ENCODE assay signal across 9 cellular contexts in genomic region chr1:225508538-225509375, GRCh38.
DNase-seq lines count a peak whose midpoint lies in the region; ATAC-seq and TF ChIP-seq lines count a peak whose summit lies in the region.
"Had no signal": no experiment of that assay in that cellular context is flagged by ENCODE, and none has a peak within 500 bp of the region (broad histone marks: within the 10 kb centered on the region; RNA-seq: fewer than 3 reads in every experiment).

No MANE protein-coding gene starts in this region.

- CTCF ChIA-PET in Panc1 (lab: Charles Lee): interaction anchor here (0.6 kb wide), 1 partner anchor 478 kb away, joined by 4 read pairs; no protein-coding TSS in a partner anchor

- in situ Hi-C loops in Panc1 (cut with HindIII; ENCODE audit: low pct_unique_long_range_greater_than_20kb, low sequenced_read_pairs): no loop called here

- BruUV-seq in Panc1 (replicated peaks; lab: Mats Ljungman, UMichigan): no TSS peak

- peak; percentile 25 to 75 for DNase-seq in NCI-H2081 (lab: John Stamatoyannopoulos, UW)
- DNase-seq in NCI-H2081 treated with DMSO at 0.1 percent for 48 hours (lab: John Stamatoyannopoulos, UW): no peak
- DNase-seq in Panc1 (ENCODE audit: low read depth, low spot score): peak; percentile 95
- DNase-seq in fibroblast of gingiva (ENCODE audit: low read depth): peak; percentile 93
- DNase-seq in natural killer cell: no peak
- no peak for DNase-seq in DMS114 treated with DMSO at 0.1 percent for 48 hours (lab: John Stamatoyannopoulos, UW; ENCODE audit: unreplicated experiment)
- no peak for DNase-seq in retina

- POLR2A ChIA-PET in Panc1 (lab: Charles Lee): no interaction called here

- peaks cover 25% of the 10 kb centered on the region for H3K36me3 ChIP-seq in Panc1 (ENCODE audit: control insufficient read depth, insufficient read depth, low read length)

- no peaks in the 10 kb centered on the region for H3K9me3 ChIP-seq in Panc1 (ENCODE audit: control insufficient read depth, insufficient read depth, low read depth, low read length)
- H3K9me3 ChIP-seq: BLaER1 had no signal

- peaks cover 8% of the 10 kb centered on the region for H3K4me1 Mint-ChIP-seq in nephron
- no peaks in the 10 kb centered on the region for H3K4me1 Mint-ChIP-seq in natural killer cell

- H3K4me1 ChIP-seq in Panc1 (ENCODE audit: control insufficient read depth, insufficient read depth, low read length): peaks cover 16% of the 10 kb centered on the region; the same call in 1 of the 2 replicates
- H3K4me1 ChIP-seq: BLaER1 had no signal

- H3K36me3 Mint-ChIP-seq in nephron (ENCODE audit: low read depth) (peaks cover 52% of the 10 kb centered on the region), natural killer cell (no peaks in the 10 kb centered on the region)

- peak overlapping the region; percentile 17; the same call in 1 of the 2 replicates for H3K27ac ChIP-seq in Panc1 (ENCODE audit: low read length)
- H3K27ac ChIP-seq: BLaER1 had no signal

- intact Hi-C loops in Panc1 (cut with micrococcal nuclease; ENCODE audit: unreplicated experiment): loop anchor here (10.0 kb wide), 1 partner anchor 146 kb away; the partner anchor contains the start of gene ENAH
- intact Hi-C loops in natural killer cell (cut with micrococcal nuclease): no loop called here

- no peaks in the 10 kb centered on the region for H3K27me3 Mint-ChIP-seq in nephron (ENCODE audit: low read depth)
- H3K27me3 Mint-ChIP-seq in natural killer cell (ENCODE audit: low read depth in 2 of 2): peaks cover 0 to 3% of the 10 kb centered on the region in 2 donors

- H3K27ac Mint-ChIP-seq in nephron (peak overlapping the region; percentile 6 to 26 (median 26)), natural killer cell (no peak overlapping the region)

- H3K9me3 Mint-ChIP-seq in nephron: no peaks in the 10 kb centered on the region
- H3K9me3 Mint-ChIP-seq in natural killer cell: no peaks in the 10 kb centered on the region

- ATAC-seq in Panc1 (peak; percentile 99), natural killer cell (no peak)

- H3K4me3 Mint-ChIP-seq in nephron (no peak overlapping the region), natural killer cell (no peak overlapping the region)

- H3K4me3 ChIP-seq in Panc1 (ENCODE audit: low read depth in 2 of 2, low read length in 2 of 2): no peak overlapping the region
- H3K4me3 ChIP-seq: BLaER1 had no signal

- TF ChIP-seq CTCF in Panc1 (IDR thresholded peaks at IDR 0.05): no peak
- TF ChIP-seq CTCF in nephron (IDR thresholded peaks at IDR 0.05; ENCODE audit: unreplicated experiment in 3 of 3): no peak
- TF ChIP-seq CTCF in natural killer cell (IDR thresholded peaks at IDR 0.05): no peak

- H3K27me3 ChIP-seq in Panc1 (ENCODE audit: control insufficient read depth, insufficient read depth, low read length): no peaks in the 10 kb centered on the region
- H3K27me3 ChIP-seq: BLaER1 had no signal

Comparison
In these comparisons a context has a peak if more than half of its experiments do, and no peak if none do; other contexts are left out.
1. DNase-seq: peak in NCI-H2081 (2 of 2), Panc1 (single experiment) and fibroblast of gingiva (single experiment); none in NCI-H2081 treated with DMSO at 0.1 percent for 48 hours (single experiment), natural killer cell (single experiment), DMS114 treated with DMSO at 0.1 percent for 48 hours (single experiment) and retina (single experiment).
2. H3K27ac Mint-ChIP-seq: peak in nephron (3 of 3); none in natural killer cell (0 of 2).